Comparison of ENCODE assay signal across 21 cellular contexts in the genomic region with DNA sequence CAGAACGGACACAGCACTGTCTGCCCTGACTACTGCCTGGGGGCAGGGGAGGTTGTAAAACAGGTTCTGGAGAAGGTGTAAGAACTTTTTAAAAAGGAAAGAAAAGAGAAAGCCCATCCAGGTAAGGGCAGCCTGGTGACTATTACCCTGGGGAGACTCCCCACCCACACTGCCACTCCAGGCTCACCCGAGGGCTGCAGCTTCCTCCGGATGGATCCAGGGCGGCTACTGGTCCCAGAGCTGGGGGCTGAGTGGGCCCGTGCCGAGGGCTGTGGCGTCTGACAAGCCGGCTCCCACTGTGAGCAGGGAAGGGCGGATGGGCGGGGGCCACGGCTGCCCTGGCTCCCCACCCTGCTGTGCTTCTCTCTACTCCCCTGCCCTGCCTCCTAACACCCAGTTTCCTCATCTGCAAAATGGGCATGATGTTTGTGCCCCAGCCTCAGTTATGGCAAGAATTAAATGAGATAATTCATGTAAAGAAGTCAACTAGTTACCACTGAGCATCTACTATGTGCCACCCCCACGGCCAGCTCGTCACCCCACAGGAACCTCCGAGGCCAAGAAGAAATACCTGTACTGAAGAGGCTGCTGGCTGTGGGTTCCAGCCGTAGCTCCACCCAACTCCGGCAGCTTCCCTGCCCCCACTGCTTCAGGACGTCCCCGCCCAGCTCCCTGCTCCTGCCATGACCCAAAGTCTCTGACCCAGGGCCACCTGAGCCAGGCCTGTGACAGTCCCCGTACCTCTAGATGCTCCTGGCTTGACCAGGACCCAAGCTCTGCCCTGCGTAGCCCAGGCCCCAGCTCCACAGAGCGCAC. TPM values are rescaled to one million over a fixed set of nuclear protein-coding genes. Genes with fewer than 3 reads are reported as not detected.
DNase-seq lines count a peak whose midpoint lies in the region; ATAC-seq and TF ChIP-seq lines count a peak whose summit lies in the region.
"Had no signal": no experiment of that assay in that cellular context is flagged by ENCODE, and none has a peak within 500 bp of the region (broad histone marks: within the 10 kb centered on the region; RNA-seq: fewer than 3 reads in every experiment).

No MANE protein-coding gene starts in this region.

- no peaks in the 10 kb centered on the region for H3K27me3 ChIP-seq in heart left ventricle
- no peaks in the 10 kb centered on the region for H3K27me3 ChIP-seq in NT2/D1 (ENCODE audit: insufficient read depth, insufficient read length)
- no peaks in the 10 kb centered on the region for H3K27me3 ChIP-seq in psoas muscle (ENCODE audit: insufficient read depth in 3 of 3, low read length in 2 of 3)
- H3K27me3 ChIP-seq: hepatocyte, testis had no signal

- TF ChIP-seq CTCF in heart left ventricle (IDR thresholded peaks at IDR 0.05) (no peak), psoas muscle (IDR thresholded peaks at IDR 0.05) (no peak)

- ATAC-seq in heart left ventricle (peak in 2 of 4 donors; percentile 2 to 31), Right ventricle myocardium superior (ENCODE audit: poor library complexity) (no peak), left ventricle myocardium superior (peak; percentile 1), psoas muscle (no peak)
- ATAC-seq: CD8-positive, alpha-beta T cell; sciatic nerve; stimulated activated memory B cell treated with anti-CD40 and anti-IgM and Interleukin-4, amounts not matched to agents 10 μg/mL and 1 μg/mL and 100 μg/mL, for 72 hours had no signal

- H3K27ac ChIP-seq in heart left ventricle (peak overlapping the region in 10 of 12 donors; percentile 39 to 81 (median 73)), psoas muscle (no peak overlapping the region)
- H3K27ac ChIP-seq: hepatocyte, testis had no signal

- H3K4me3 ChIP-seq in heart left ventricle (peak overlapping the region in 2 of 12 donors; percentile 7 to 19), NT2/D1 (ENCODE audit: insufficient read length, low read depth) (no peak overlapping the region), psoas muscle (no peak overlapping the region)
- H3K4me3 ChIP-seq: hepatocyte, testis had no signal

- peak in 2 of 5 donors; percentile 62 to 70 for DNase-seq in heart left ventricle
- no peak for DNase-seq in Right ventricle myocardium superior
- no peak for DNase-seq in NT2/D1 (ENCODE audit: low read depth, low spot score)
- no peak for DNase-seq in left ventricle myocardium superior
- DNase-seq in psoas muscle, result peak; percentile 14 to 47
- no peak for DNase-seq in iPS-NIHi11 (ENCODE audit: low spot score)
- DNase-seq in retina, result no peak
- DNase-seq in activated CD4-positive, alpha-beta T cell treated with anti-CD3 and anti-CD28 coated beads, Interleukin-2, amount 50 U/mL, for 1 hour, result no peak
- DNase-seq: activated CD4-positive, alpha-beta T cell treated with anti-CD3 and anti-CD28 coated beads for 48 hours; activated naive CD4-positive, alpha-beta T cell treated with anti-CD3 and anti-CD28 coated beads, Interleukin-2, amount 10 ng/mL, durations not matched to agents 7 days and 5 days; activated T-cell treated with anti-CD3 and anti-CD28 coated beads for 4 hours; CD8-positive, alpha-beta T cell; endodermal cell; KBM-7; NCI-H1930; NCI-H510A; nucleus accumbens; testis had no signal

- H3K9me3 ChIP-seq in heart left ventricle, result no peaks in the 10 kb centered on the region
- H3K9me3 ChIP-seq in NT2/D1 (ENCODE audit: insufficient read depth, low read length), result no peaks in the 10 kb centered on the region
- H3K9me3 ChIP-seq in psoas muscle, result no peaks in the 10 kb centered on the region
- H3K9me3 ChIP-seq: testis had no signal

- no peak for TF ChIP-seq POLR2A in heart left ventricle (IDR thresholded peaks at IDR 0.05)

- H3K4me1 ChIP-seq in heart left ventricle (peaks cover 0 to 32% (median 16%) of the 10 kb centered on the region in 12 donors), NT2/D1 (ENCODE audit: insufficient read depth, insufficient read length) (peaks cover 42% of the 10 kb centered on the region), psoas muscle (peaks cover 5% of the 10 kb centered on the region)
- H3K4me1 ChIP-seq: testis had no signal

- WGBS in heart left ventricle, 4 donors, result 76 to 84% (median 79%) methylated on average over 19 to 21 of the region's 21 CpGs
- whole genome bisulfite sequencing in psoas muscle, 3 donors, result 85 to 88% (median 85%) methylated on average over 21 of the region's 21 CpGs

- H3K9ac ChIP-seq in NT2/D1 (ENCODE audit: insufficient read length, low read depth), result peak overlapping the region; percentile 16

- intact Hi-C loops in heart left ventricle (cut with DNase I) (loop anchor here (5.0 to 10.0 kb wide), 7 partner anchors 33 to 245 kb away; partner anchors contain the start of genes USB1 (in 5 of the 10), ZNF319 (in 5 of the 10) and KIFC3 (in 4 of the 10)), Right ventricle myocardium superior (cut with DNase I) (loop anchor here (10.0 kb wide), 1 partner anchor 245 kb away; the partner anchor contains the start of genes USB1 and ZNF319), left ventricle myocardium superior (cut with micrococcal nuclease) (loop anchor here (5.0 kb wide), 1 partner anchor 103 kb away; no protein-coding TSS in a partner anchor), psoas muscle (cut with DNase I) (loop anchor here (5.0 to 10.0 kb wide), 3 partner anchors 103 to 245 kb away; partner anchors contain the start of genes USB1 (in 2 of the 2) and ZNF319 (in 2 of the 2))

- H3K36me3 ChIP-seq in heart left ventricle (peaks cover 0 to 82% (median 46%) of the 10 kb centered on the region in 9 donors), NT2/D1 (ENCODE audit: insufficient read depth, insufficient read length, low read length) (peaks cover 85% of the 10 kb centered on the region), psoas muscle (ENCODE audit: insufficient read depth in 1 of 2, low read depth in 1 of 2) (peaks cover 0 to 11% of the 10 kb centered on the region in 2 donors)

RNA-seq across cellular contexts. Expression of gene KATNB1, which starts 24.2 kb away (rescaled TPM):
- total RNA-seq in heart left ventricle, result 10 to 100 TPM; 10.6 to 20.5 (median 15.3) TPM
- polyA plus RNA-seq in heart left ventricle, result 10 to 100 TPM in 1 of 2 donors, 1 to 10 TPM in 1; 8.0 to 19.1 TPM
- 9.4 TPM for total RNA-seq in Right ventricle myocardium superior
- total RNA-seq in left ventricle myocardium superior, result 9.3 TPM
- total RNA-seq in psoas muscle, result 10 to 100 TPM in 1 of 4 donors, 1 to 10 TPM in 3; 6.3 to 13.3 (median 8.6) TPM
- 10 to 100 TPM in 1 of 3 donors, 1 to 10 TPM in 2; 9.2 to 15.6 (median 9.5) TPM for polyA plus RNA-seq in psoas muscle

RNA-seq across cellular contexts. Expression of gene KIFC3, which starts 42.5 kb away (rescaled TPM):
- total RNA-seq in heart left ventricle (100 to 1,000 TPM in 1 of 9 donors, 10 to 100 TPM in 8; 46.1 to 105 (median 66.8) TPM), Right ventricle myocardium superior (61.6 TPM), left ventricle myocardium superior (52.6 TPM), psoas muscle (10 to 100 TPM in 1 of 4 donors, 1 to 10 TPM in 3; 6.3 to 17.8 (median 7.9) TPM)
- polyA plus RNA-seq in heart left ventricle (10 to 100 TPM; 61.1 to 64.4 TPM), psoas muscle (1 to 10 TPM; 3.1 to 7.5 (median 4.3) TPM)

Comparison
In these comparisons a context has a peak if more than half of its experiments do, and no peak if none do; other contexts are left out.
1. DNase-seq: peak in psoas muscle (2 of 2); none in Right ventricle myocardium superior (single experiment), NT2/D1 (single experiment), left ventricle myocardium superior (single experiment), iPS-NIHi11 (single experiment), retina (single experiment) and activated CD4-positive, alpha-beta T cell treated with anti-CD3 and anti-CD28 coated beads, Interleukin-2, amount 50 U/mL, for 1 hour (single experiment).